ENCODE assay signal across 8 cellular contexts in the genomic region with DNA sequence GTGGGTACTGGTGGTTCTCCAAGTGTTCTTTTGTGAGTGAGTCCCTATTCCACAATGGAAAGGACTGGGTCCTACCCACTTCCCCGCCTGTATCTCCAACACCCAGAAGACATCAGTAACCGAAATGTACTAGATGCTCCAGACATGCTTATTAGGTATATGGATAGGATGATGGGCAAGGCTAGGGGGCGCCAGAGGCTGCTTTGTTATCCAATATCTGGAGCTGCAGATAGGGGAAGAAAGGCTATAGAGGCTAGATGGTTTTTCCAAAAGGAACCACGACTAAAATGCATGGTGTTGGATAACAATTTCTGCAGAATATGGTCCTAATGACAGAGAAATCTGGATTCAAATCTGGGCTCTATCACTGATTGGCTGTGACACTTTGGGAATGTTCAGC. TPM values are rescaled to one million over a fixed set of nuclear protein-coding genes. Genes with fewer than 3 reads are reported as not detected.
DNase-seq lines count a peak whose midpoint lies in the region; ATAC-seq, FAIRE-seq and TF ChIP-seq lines count a peak whose summit lies in the region.

No MANE protein-coding gene starts in this region.

- peaks cover 0 to 17% (median 0%) of the 10 kb centered on the region in 4 donors for H3K4me1 ChIP-seq in transverse colon

- H3K4me3 Mint-ChIP-seq in natural killer cell = no peak overlapping the region

- in situ Hi-C loops in transverse colon (cut with MboI; ENCODE audit: low pct_ligation_motif_present in 1 of 4, low pct_unique_long_range_greater_than_20kb in 1 of 4, low sequenced_read_pairs in 3 of 4) = loop anchor here in 3 of 4 donors (10.0 to 25.0 kb wide), 3 partner anchors 194 to 392 kb away; partner anchors contain the start of gene LCOR (in 1 of the 3)

- ATAC-seq in natural killer cell = peak; percentile 71 to 77 (median 74)

- no peak overlapping the region for H3K4me3 ChIP-seq in epithelial cell of esophagus (ENCODE audit: low read length)
- H3K4me3 ChIP-seq in transverse colon = no peak overlapping the region

- no peaks in the 10 kb centered on the region for H3K9me3 Mint-ChIP-seq in natural killer cell

- peak overlapping the region in 1 of 2 donors; percentile 36 for H3K27ac Mint-ChIP-seq in natural killer cell

- intact Hi-C loops in natural killer cell (cut with micrococcal nuclease) = loop anchor here (1.0 kb wide), 3 partner anchors 48 to 187 kb away; no protein-coding TSS in a partner anchor
- intact Hi-C loops in transverse colon (cut with DNase I; ENCODE audit: low total_unique reads) = no loop called here

- no peaks in the 10 kb centered on the region for H3K27me3 ChIP-seq in transverse colon

- 42 to 60% methylated on average over 1 to 4 of the region's 4 CpGs for WGBS in transverse colon (ENCODE audit: low coverage in 1 of 2), 2 donors

- peaks cover 36 to 39% of the 10 kb centered on the region in 2 donors for H3K4me1 Mint-ChIP-seq in natural killer cell

- no peaks in the 10 kb centered on the region for H3K27me3 Mint-ChIP-seq in natural killer cell (ENCODE audit: low read depth in 2 of 2)

- peak; percentile 45 for TF ChIP-seq CTCF in epithelial cell of esophagus (IDR thresholded peaks at IDR 0.05; ENCODE audit: insufficient read depth, low read depth, low read length, missing control alignments)
- peak; percentile 74 for TF ChIP-seq CTCF in natural killer cell (IDR thresholded peaks at IDR 0.05)
- peak; percentile 43 to 56 (median 53) for TF ChIP-seq CTCF in transverse colon (IDR thresholded peaks at IDR 0.05)

- no peak overlapping the region for H3K27ac ChIP-seq in transverse colon

- peak; percentile 70 for DNase-seq in A172 (ENCODE audit: low spot score)
- no peak for DNase-seq in GM12891 (ENCODE audit: insufficient read length, low spot score)
- peak; percentile 11 for DNase-seq in NCI-H226
- peak; percentile 13 to 28 for DNase-seq in activated CD4-positive, alpha-beta T cell treated with anti-CD3 and anti-CD28 coated beads, Interleukin-2, amount 50 U/mL, for 4 hours
- peak; percentile 42 for DNase-seq in epithelial cell of esophagus (ENCODE audit: low read depth)
- DNase-seq in natural killer cell = peak; percentile 75
- peak; percentile 80 for DNase-seq in transverse colon
- DNase-seq in H4 (ENCODE audit: low spot score) = no peak

- peaks cover 18% of the 10 kb centered on the region for H3K36me3 Mint-ChIP-seq in natural killer cell

- 0 out of 2 replicates have a peak, but pooled peaks have one; percentile 44 for TF ChIP-seq POLR2A in GM12891 (IDR thresholded peaks at IDR 0.05; ENCODE audit: low read depth, low read length)
- no peak for TF ChIP-seq POLR2A in transverse colon (IDR thresholded peaks at IDR 0.05)

- no peaks in the 10 kb centered on the region for H3K9me3 ChIP-seq in transverse colon

- no peak for TF ChIP-seq EP300 in transverse colon (IDR thresholded peaks at IDR 0.05; ENCODE audit: low read depth)

- no peaks in the 10 kb centered on the region for H3K36me3 ChIP-seq in transverse colon

- FAIRE-seq in GM12891 (lab: Jason Lieb, UNC) = peak; percentile 74

TF ChIP-seq in GM12891, 5 proteins besides CTCF, POLR2A, EP300 and RAD21:
- TF ChIP-seq POLR2AphosphoS5 (IDR thresholded peaks at IDR 0.05; ENCODE audit: low read depth, low read length) (no peak), PAX5 (IDR thresholded peaks at IDR 0.05; ENCODE audit: insufficient read depth, low read length, severe bottlenecking) (no peak), POU2F2 (IDR thresholded peaks at IDR 0.05; ENCODE audit: low read depth, low read length) (no peak), TAF1 (IDR thresholded peaks at IDR 0.05; ENCODE audit: low read depth, low read length) (no peak), SPI1 (IDR thresholded peaks at IDR 0.05; ENCODE audit: low read depth, low read length) (no peak)

RNA-seq across cellular contexts. Expression of gene TM9SF3, which starts 56.2 kb away (rescaled TPM):
- 144 and 146 TPM in 2 replicates for total RNA-seq in A172 (2014; rRNA removed; shearing (Covaris generic))
- polyA plus RNA-seq in GM12891 (2012; ENCODE audit: low read depth, missing spikeins) = 22.8 TPM
- total RNA-seq in natural killer cell (100 to 1,000 TPM; 113 to 119 (median 117) TPM), transverse colon (100 to 1,000 TPM in 1 of 4 donors, 10 to 100 TPM in 3; 34.4 to 133 (median 77.3) TPM)
- total RNA-seq in H4 (2014; rRNA removed; shearing (Covaris generic)) = 44.1 and 72.4 TPM in 2 replicates

Comparison
In these comparisons a context has a peak if more than half of its experiments do, and no peak if none do; other contexts are left out.
1. DNase-seq: peak in A172 (single experiment), NCI-H226 (single experiment), activated CD4-positive, alpha-beta T cell treated with anti-CD3 and anti-CD28 coated beads, Interleukin-2, amount 50 U/mL, for 4 hours (2 of 2), epithelial cell of esophagus (single experiment), natural killer cell (single experiment) and transverse colon (single experiment); none in GM12891 (single experiment) and H4 (single experiment).
2. Peak in every context shown above with its lines, with median percentiles within 50 percentile points of each other: CTCF ChIP-seq.